Comparison of ENCODE assay signal across 9 cellular contexts in genomic region chr15:40115670-40116093, GRCh38. TPM values are rescaled to one million over a fixed set of nuclear protein-coding genes. Genes with fewer than 3 reads are reported as not detected.
DNase-seq lines count a peak whose midpoint lies in the region; ATAC-seq and TF ChIP-seq lines count a peak whose summit lies in the region.
"Had no signal": no experiment of that assay in that cellular context is flagged by ENCODE, and none has a peak within 500 bp of the region (broad histone marks: within the 10 kb centered on the region; RNA-seq: fewer than 3 reads in every experiment).

No MANE protein-coding gene starts in this region.

- no TSS peak for BruUV-seq in PC-9 (replicated peaks; lab: Mats Ljungman, UMichigan)

- peaks cover 10% of the 10 kb centered on the region; the same call in 1 of the 2 replicates for H3F3A ChIP-seq in PC-9 (ENCODE audit: insufficient read depth, low read depth)

- H3K9me3 Mint-ChIP-seq in CD4-positive, CD25-positive, alpha-beta regulatory T cell: no peaks in the 10 kb centered on the region

- H2AFZ ChIP-seq in PC-9: no peak overlapping the region

- peaks cover 10% of the 10 kb centered on the region for H3K4me1 ChIP-seq in CD4-positive, CD25-positive, alpha-beta regulatory T cell (ENCODE audit: control insufficient read depth, insufficient read depth, low read length, poor library complexity, severe bottlenecking)
- peaks cover 21% of the 10 kb centered on the region for H3K4me1 ChIP-seq in PC-9 (replicated peaks; ENCODE audit: insufficient read depth)

- peak; percentile 69 to 77 for ATAC-seq in CD4-positive, CD25-positive, alpha-beta regulatory T cell (ENCODE audit: low read depth in 2 of 2)
- ATAC-seq in GM19025 (IDR thresholded peaks at IDR 0.05; ENCODE audit: low read depth, unreplicated experiment): peak; percentile 94
- peak; percentile 88 for ATAC-seq in HG03045 (IDR thresholded peaks at IDR 0.05; ENCODE audit: unreplicated experiment)

- H3K27ac Mint-ChIP-seq in CD4-positive, CD25-positive, alpha-beta regulatory T cell: peak overlapping the region in 1 of 3 donors; percentile 50

- H3K4me1 Mint-ChIP-seq in CD4-positive, CD25-positive, alpha-beta regulatory T cell: peaks cover 4 to 17% (median 11%) of the 10 kb centered on the region in 4 donors

- H3K27me3 Mint-ChIP-seq in CD4-positive, CD25-positive, alpha-beta regulatory T cell: peaks cover 7% of the 10 kb centered on the region

- H3K27me3 ChIP-seq in CD4-positive, CD25-positive, alpha-beta regulatory T cell (ENCODE audit: control insufficient read depth, insufficient read depth, low read length): no peaks in the 10 kb centered on the region
- H3K27me3 ChIP-seq in PC-9 (ENCODE audit: insufficient read depth, low read depth): no peaks in the 10 kb centered on the region
- H3K27me3 ChIP-seq: cardiac muscle cell had no signal

- POLR2A ChIA-PET in PC-9 (lab: Charles Lee; ENCODE audit: unreplicated experiment): interaction anchor here (0.6 kb wide), 1 partner anchor 15 kb away, joined by 3 read pairs; no protein-coding TSS in a partner anchor

- H3K79me2 ChIP-seq in PC-9 (ENCODE audit: low read depth): no peaks in the 10 kb centered on the region

- no peaks in the 10 kb centered on the region for H4K20me1 ChIP-seq in PC-9 (ENCODE audit: insufficient read depth)

- H3K9me2 ChIP-seq in PC-9 (ENCODE audit: insufficient read depth): no peaks in the 10 kb centered on the region

- peak overlapping the region; percentile 57 for H3K4me2 ChIP-seq in PC-9

- H3K9me3 ChIP-seq in CD4-positive, CD25-positive, alpha-beta regulatory T cell (ENCODE audit: control insufficient read depth in 2 of 2, low read length in 2 of 2): no peaks in the 10 kb centered on the region
- H3K9me3 ChIP-seq in PC-9 (ENCODE audit: insufficient read depth, low read depth): no peaks in the 10 kb centered on the region

- H3K36me3 ChIP-seq in CD4-positive, CD25-positive, alpha-beta regulatory T cell (ENCODE audit: control insufficient read depth, insufficient read depth, low read length): no peaks in the 10 kb centered on the region
- no peaks in the 10 kb centered on the region for H3K36me3 ChIP-seq in PC-9 (ENCODE audit: low read depth)
- H3K36me3 ChIP-seq: cardiac muscle cell had no signal

- H3K27ac ChIP-seq in CD4-positive, CD25-positive, alpha-beta regulatory T cell (ENCODE audit: insufficient read depth, low read length, poor library complexity, severe bottlenecking): no peak overlapping the region
- 0 out of 2 replicates have a peak overlapping the region, but pooled peaks have one; percentile 26 for H3K27ac ChIP-seq in PC-9
- H3K27ac ChIP-seq: cardiac muscle cell had no signal

- H3K4me3 ChIP-seq in CD4-positive, CD25-positive, alpha-beta regulatory T cell (ENCODE audit: low read depth, low read length): no peak overlapping the region
- H3K4me3 ChIP-seq in PC-9 (no peak overlapping the region), choroid plexus epithelial cell (ENCODE audit: low read depth, low read length) (no peak overlapping the region)
- H3K4me3 ChIP-seq: cardiac muscle cell had no signal

- intact Hi-C loops in PC-9 (cut with micrococcal nuclease; ENCODE audit: unreplicated experiment): no loop called here

- CTCF ChIA-PET in PC-9 (lab: Charles Lee): no interaction called here

- peak in 1 of 3 donors; percentile 69 for DNase-seq in CD4-positive, CD25-positive, alpha-beta regulatory T cell
- peak; percentile 50 to 57 for DNase-seq in PC-9
- DNase-seq in choroid plexus epithelial cell (ENCODE audit: low read depth): peak; percentile 30
- peak; percentile 32 to 43 for DNase-seq in stimulated activated CD8-positive, alpha-beta memory T cell treated with anti-CD3 and anti-CD28 coated beads, Interleukin-15, amount 100 ng/mL, for 48 hours (ENCODE audit: low read depth in 2 of 2)
- DNase-seq in NCI-H1092 treated with DMSO at 0.1 percent for 48 hours (lab: John Stamatoyannopoulos, UW): no peak
- no peak for DNase-seq in cortex of kidney (lab: John Stamatoyannopoulos, UW)

- H3K36me3 Mint-ChIP-seq in CD4-positive, CD25-positive, alpha-beta regulatory T cell: peaks cover 3% of the 10 kb centered on the region

- TF ChIP-seq CTCF in PC-9 (conservative IDR thresholded peaks at IDR 0.05) (no peak), choroid plexus epithelial cell (conservative IDR thresholded peaks at IDR 0.05; ENCODE audit: low read depth, low read length) (no peak)

- H3K4me3 Mint-ChIP-seq in CD4-positive, CD25-positive, alpha-beta regulatory T cell: peak overlapping the region in 2 of 4 donors; percentile 68 to 80

RNA-seq across cellular contexts. Expression of gene BMF, which starts 7.0 kb away (rescaled TPM):
- total RNA-seq in CD4-positive, CD25-positive, alpha-beta regulatory T cell: 8.2 TPM
- 1 to 10 TPM in 2 of 4 donors, under 1 TPM in 2; 0.86 to 1.5 (median 1.2) TPM for polyA plus RNA-seq in CD4-positive, CD25-positive, alpha-beta regulatory T cell
- 8.2 and 11.0 TPM in 2 replicates for total RNA-seq in PC-9 (2021)

RNA-seq across cellular contexts. Expression of gene BUB1B, which starts 45.2 kb away (rescaled TPM):
- 4.8 TPM for total RNA-seq in CD4-positive, CD25-positive, alpha-beta regulatory T cell
- 1 to 10 TPM in 1 of 4 donors, under 1 TPM in 2, not detected in 1; 0.37 to 2.2 (median 0.86) TPM for polyA plus RNA-seq in CD4-positive, CD25-positive, alpha-beta regulatory T cell
- 74.3 and 75.3 TPM in 2 replicates for total RNA-seq in PC-9 (2021)

Comparison
In these comparisons a context has a peak if more than half of its experiments do, and no peak if none do; other contexts are left out.
1. DNase-seq: peak in PC-9 (2 of 2), choroid plexus epithelial cell (single experiment) and stimulated activated CD8-positive, alpha-beta memory T cell treated with anti-CD3 and anti-CD28 coated beads, Interleukin-15, amount 100 ng/mL, for 48 hours (2 of 2); none in NCI-H1092 treated with DMSO at 0.1 percent for 48 hours (single experiment) and cortex of kidney (single experiment).
2. RNA of gene BUB1B, which starts 45.2 kb away (total RNA-seq): 74.3 to 75.3 TPM in PC-9; 4.8 TPM in CD4-positive, CD25-positive, alpha-beta regulatory T cell (single experiment); every median in the first group is over 10 times any median in the second.
3. Peak in every context shown above with its lines, with median percentiles within 50 percentile points of each other: ATAC-seq.